10 cellular contexts compared by ENCODE assay signal in genomic region chr12:40691913-40692616, GRCh38. TPM values are rescaled to one million over a fixed set of nuclear protein-coding genes. Genes with fewer than 3 reads are reported as not detected.
A peak's percentile ranks its signal among the peaks of the same experiment; 100 is the strongest.
DNase-seq lines count a peak whose midpoint lies in the region; ATAC-seq, FAIRE-seq and TF ChIP-seq lines count a peak whose summit lies in the region.
"Had no signal": no experiment of that assay in that cellular context is flagged by ENCODE, and none has a peak within 500 bp of the region (broad histone marks: within the 10 kb centered on the region; RNA-seq: fewer than 3 reads in every experiment).

Gene CNTN1, plus strand, starts transcription at chr12:40692439.

- FAIRE-seq in HepG2 (lab: Jason Lieb, UNC), result no peak
- FAIRE-seq in small intestine (lab: Jason Lieb, UNC), result no peak

- H3K27me3 ChIP-seq in right lobe of liver, result peaks cover 0 to 12% of the 10 kb centered on the region in 2 donors
- H3K27me3 ChIP-seq in HepG2 (ENCODE audit: control insufficient read depth in 1 of 2, insufficient read depth in 2 of 2, low read length in 2 of 2), result no peaks in the 10 kb centered on the region
- H3K27me3 ChIP-seq in small intestine (ENCODE audit: control insufficient read depth in 2 of 2, insufficient read depth in 2 of 2, low read length in 2 of 2), result peaks cover 0 to 9% of the 10 kb centered on the region in 2 donors
- H3K27me3 ChIP-seq: BLaER1 treated with 17β-estradiol and CSF1 and Interleukin-3, amounts not matched to agents 10 nM and 100 nM had no signal

- no TSS peak for BruUV-seq in HepG2 (replicated peaks; lab: Mats Ljungman, UMichigan)

- CTCF ChIA-PET in HepG2 (lab: Yijun Ruan, JAX; ENCODE audit: low intra/inter-chr PET ratio, low total read pairs), result no interaction called here

- 7% methylated on average over 10 of the region's 22 CpGs for WGBS in right lobe of liver (ENCODE audit: insufficient coverage, low coverage, low lambda C conversion rate, missing lambda C conversion rate)
- 36% methylated on average over 11 of the region's 22 CpGs for WGBS in HepG2 (ENCODE audit: low lambda C conversion rate)
- 8 to 10% (median 9%) methylated on average over 22 of the region's 22 CpGs for WGBS in small intestine, 3 donors

- no peak within 1 kb of the TSS for H3K4me2 ChIP-seq in HepG2 (ENCODE audit: low read depth, low read length)
- H3K4me2 ChIP-seq: BLaER1 treated with 17β-estradiol and CSF1 and Interleukin-3, amounts not matched to agents 10 nM and 100 nM had no signal

- no peak for TF ChIP-seq RAD21 in HepG2 (CRISPR knock-in tag; IDR thresholded peaks at IDR 0.05)

- ATAC-seq in right lobe of liver (peak in 3 of 4 donors; percentile 22 to 43 (median 26)), HepG2 (no peak), HG03095 (IDR thresholded peaks at IDR 0.05; ENCODE audit: unreplicated experiment) (no peak)

- TF ChIP-seq POLR2A in right lobe of liver (IDR thresholded peaks at IDR 0.05) (no peak), HepG2 (IDR thresholded peaks at IDR 0.05; ENCODE audit: insufficient read depth in 1 of 2, low read depth in 2 of 2, low read length in 2 of 2) (no peak)

- H3K4me3 ChIP-seq in right lobe of liver (peak within 1 kb of the TSS in 2 of 3 donors; percentile 24 to 27), HepG2 (replicated peaks in 1 of 3; ENCODE audit: insufficient read depth in 1 of 3, low read depth in 2 of 3, low read length in 3 of 3) (no peak within 1 kb of the TSS), small intestine (ENCODE audit: low read depth in 1 of 2, low read length in 2 of 2) (no peak within 1 kb of the TSS)
- H3K4me3 ChIP-seq: BLaER1 treated with 17β-estradiol and CSF1 and Interleukin-3, amounts not matched to agents 10 nM and 100 nM had no signal

- POLR2A ChIA-PET in HepG2 (lab: Yijun Ruan, JAX), result no interaction called here

- DNase-seq in right lobe of liver (peak in 2 of 3 donors; percentile 40 to 42), HepG2 (ENCODE audit: low spot score) (no peak), NCI-H1694 (lab: John Stamatoyannopoulos, UW) (peak; percentile 71), caudate nucleus (lab: John Stamatoyannopoulos, UW) (peak in 60 of 61 donors; percentile 9 to 95 (median 76)), iPS-NIHi7 (ENCODE audit: extremely low spot score) (peak; percentile 97), small intestine (peak; percentile 1), NCI-H2107 treated with DMSO at 0.1 percent for 48 hours (lab: John Stamatoyannopoulos, UW; ENCODE audit: unreplicated experiment) (no peak)

- H3K79me2 ChIP-seq in HepG2 (ENCODE audit: insufficient read depth, low read length), result no peaks in the 10 kb centered on the region

- intact Hi-C loops in right lobe of liver (cut with DNase I) (no loop called here), HepG2 (cut with micrococcal nuclease; ENCODE audit: unreplicated experiment) (no loop called here)

- no peak within 1 kb of the TSS for H2AFZ ChIP-seq in HepG2 (ENCODE audit: low read length)

- TF ChIP-seq EP300 in HepG2 (IDR thresholded peaks at IDR 0.05; ENCODE audit: low read depth in 2 of 2, low read length in 2 of 2) (no peak), HepG2 (CRISPR knock-in tag; IDR thresholded peaks at IDR 0.05; ENCODE audit: borderline replicate concordance) (no peak)

- no peak for TF ChIP-seq CTCF in right lobe of liver (IDR thresholded peaks at IDR 0.05)
- no peak for TF ChIP-seq CTCF in HepG2 (CRISPR knock-in tag; IDR thresholded peaks at IDR 0.05)

- H3K9me3 ChIP-seq in right lobe of liver (no peaks in the 10 kb centered on the region), HepG2 (ENCODE audit: low read length) (no peaks in the 10 kb centered on the region), small intestine (ENCODE audit: control insufficient read depth, low read depth) (no peaks in the 10 kb centered on the region)

- in situ Hi-C loops in HepG2 (cut with HindIII; ENCODE audit: extremely low pct_ligation_motif_present, low pct_unique_long_range_greater_than_20kb), result no loop called here

- no peak within 1 kb of the TSS for H3K9ac ChIP-seq in HepG2 (ENCODE audit: insufficient read depth, low read depth, low read length)
- H3K9ac ChIP-seq: BLaER1 treated with 17β-estradiol and CSF1 and Interleukin-3, amounts not matched to agents 10 nM and 100 nM had no signal

- H3K27ac ChIP-seq in right lobe of liver (no peak within 1 kb of the TSS), HepG2 (ENCODE audit: extremely low read length, insufficient read depth, low read length) (no peak within 1 kb of the TSS), caudate nucleus (ENCODE audit: low read depth, low read length) (peak within 1 kb of the TSS; percentile 77), small intestine (ENCODE audit: low read depth in 1 of 2, low read length in 1 of 2) (no peak within 1 kb of the TSS)
- H3K27ac ChIP-seq: BLaER1 treated with 17β-estradiol and CSF1 and Interleukin-3, amounts not matched to agents 10 nM and 100 nM had no signal

- no peaks in the 10 kb centered on the region for H4K20me1 ChIP-seq in HepG2 (ENCODE audit: insufficient read depth, low read length)
- H4K20me1 ChIP-seq: BLaER1 treated with 17β-estradiol and CSF1 and Interleukin-3, amounts not matched to agents 10 nM and 100 nM had no signal

- H3K4me1 ChIP-seq in right lobe of liver, result peaks cover 0 to 7% (median 0%) of the 10 kb centered on the region in 4 donors
- H3K4me1 ChIP-seq in HepG2 (ENCODE audit: insufficient read depth, low read length), result no peaks in the 10 kb centered on the region
- H3K4me1 ChIP-seq in small intestine (ENCODE audit: control insufficient read depth in 2 of 2, insufficient read depth in 1 of 2, low read depth in 1 of 2, low read length in 1 of 2), result no peaks in the 10 kb centered on the region

- H3K36me3 ChIP-seq in right lobe of liver (no peaks in the 10 kb centered on the region), HepG2 (replicated peaks in 1 of 2; ENCODE audit: control insufficient read depth in 1 of 2, insufficient read depth in 2 of 2, low read length in 2 of 2) (no peaks in the 10 kb centered on the region), small intestine (ENCODE audit: control insufficient read depth in 2 of 2, insufficient read depth in 2 of 2, low read length in 2 of 2) (no peaks in the 10 kb centered on the region)
- H3K36me3 ChIP-seq: BLaER1 treated with 17β-estradiol and CSF1 and Interleukin-3, amounts not matched to agents 10 nM and 100 nM had no signal

TF ChIP-seq in HepG2, 621 proteins besides CTCF, POLR2A, EP300 and RAD21:
- TF ChIP-seq ZNF607 (CRISPR knock-in tag; IDR thresholded peaks at IDR 0.05; ENCODE audit: borderline replicate concordance), result no peak
- TF ChIP-seq, protein P1, sequence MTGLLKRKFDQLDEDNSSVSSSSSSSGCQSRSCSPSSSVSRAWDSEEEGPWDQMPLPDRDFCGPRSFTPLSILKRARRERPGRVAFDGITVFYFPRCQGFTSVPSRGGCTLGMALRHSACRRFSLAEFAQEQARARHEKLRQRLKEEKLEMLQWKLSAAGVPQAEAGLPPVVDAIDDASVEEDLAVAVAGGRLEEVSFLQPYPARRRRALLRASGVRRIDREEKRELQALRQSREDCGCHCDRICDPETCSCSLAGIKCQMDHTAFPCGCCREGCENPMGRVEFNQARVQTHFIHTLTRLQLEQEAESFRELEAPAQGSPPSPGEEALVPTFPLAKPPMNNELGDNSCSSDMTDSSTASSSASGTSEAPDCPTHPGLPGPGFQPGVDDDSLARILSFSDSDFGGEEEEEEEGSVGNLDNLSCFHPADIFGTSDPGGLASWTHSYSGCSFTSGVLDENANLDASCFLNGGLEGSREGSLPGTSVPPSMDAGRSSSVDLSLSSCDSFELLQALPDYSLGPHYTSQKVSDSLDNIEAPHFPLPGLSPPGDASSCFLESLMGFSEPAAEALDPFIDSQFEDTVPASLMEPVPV (CRISPR knock-in tag; IDR thresholded peaks at IDR 0.05), result no peak
- no peak for TF ChIP-seq ZKSCAN5 (CRISPR knock-in tag; IDR thresholded peaks at IDR 0.05)
- no peak for TF ChIP-seq KDM5A (IDR thresholded peaks at IDR 0.05; ENCODE audit: borderline replicate concordance, low read length)
- no peak for TF ChIP-seq ZNF263 (CRISPR knock-in tag; IDR thresholded peaks at IDR 0.05)
- TF ChIP-seq NR2F1 (CRISPR knock-in tag; IDR thresholded peaks at IDR 0.05), result no peak
- no peak for TF ChIP-seq SP4 (CRISPR knock-in tag; IDR thresholded peaks at IDR 0.05)
- no peak for TF ChIP-seq ZNF121 (CRISPR knock-in tag; IDR thresholded peaks at IDR 0.05)
- no peak for TF ChIP-seq NCOR1 (IDR thresholded peaks at IDR 0.05; ENCODE audit: borderline replicate concordance, low read length)
- TF ChIP-seq SMC3 (IDR thresholded peaks at IDR 0.05; ENCODE audit: low read length), result no peak
- TF ChIP-seq ZNF558 (CRISPR knock-in tag; IDR thresholded peaks at IDR 0.05; ENCODE audit: borderline replicate concordance), result no peak
- TF ChIP-seq FOXK2 (IDR thresholded peaks at IDR 0.05), result no peak

RNA-seq across cellular contexts. Expression of gene CNTN1, which starts in this region (rescaled TPM):
- total RNA-seq in right lobe of liver (under 1 TPM; 0.09 to 0.66 (median 0.26) TPM), HepG2 (2016; rRNA removed; fragmentation: Illumina TruSeq; extraction: Trizol) (0.07 and 0.29 TPM in 2 replicates)
- total RNA-seq in HepG2 (2016; cell fraction: cytosol; rRNA removed; fragmentation: Illumina TruSeq; extraction: Trizol; ENCODE audit: low read depth), result not detected in 2 replicates
- 0.06 TPM in 1 of 2 replicates, not detected in the other for total RNA-seq in HepG2 (2016; cell fraction: insoluble cytoplasmic fraction; rRNA removed; fragmentation: Illumina TruSeq; extraction: Trizol)
- total RNA-seq in HepG2 (2016; cell fraction: membrane; rRNA removed; fragmentation: Illumina TruSeq; extraction: Trizol), result not detected in 2 replicates
- total RNA-seq in HepG2 (2016; cell fraction: nucleus; rRNA removed; fragmentation: Illumina TruSeq; extraction: Trizol), result not detected in 2 replicates
- polyA plus RNA-seq in HepG2 (2011; rRNA removed) (0.01 TPM in 1 of 2 replicates, not detected in the other), small intestine (1 to 10 TPM in 1 of 3 donors, under 1 TPM in 2; under 0.01 to 1.6 (median 0.88) TPM)
- polyA plus RNA-seq in HepG2 (2011; cell fraction: cytosol; rRNA removed), result not detected in 2 replicates
- polyA plus RNA-seq in HepG2 (2011; cell fraction: nucleus; rRNA removed), result 0.03 TPM in 1 of 2 replicates, not detected in the other
- polyA plus RNA-seq in HepG2 (2012), result not detected in 2 replicates
- not detected in 2 replicates for polyA plus RNA-seq in HepG2 (2016; cell fraction: cytosol; fragmentation: Illumina TruSeq; extraction: Trizol; ENCODE audit: low read depth)
- polyA plus RNA-seq in HepG2 (2016; cell fraction: insoluble cytoplasmic fraction; fragmentation: Illumina TruSeq; extraction: Trizol; ENCODE audit: low read depth), result 0.04 TPM in 1 of 2 replicates, not detected in the other
- polyA plus RNA-seq in HepG2 (2016; cell fraction: membrane; fragmentation: Illumina TruSeq; extraction: Trizol; ENCODE audit: low read depth), result not detected in 2 replicates
- not detected in 2 replicates for polyA plus RNA-seq in HepG2 (2016; cell fraction: nucleus; fragmentation: Illumina TruSeq; extraction: Trizol; ENCODE audit: insufficient read depth, low read depth)
- polyA minus RNA-seq in HepG2 (2011; rRNA and poly(A)+ RNA removed; ENCODE audit: low replicate concordance), result not detected in 2 replicates
- polyA minus RNA-seq in HepG2 (2011; cell fraction: cytosol; rRNA and poly(A)+ RNA removed), result not detected in 2 replicates
- not detected in 2 replicates for polyA minus RNA-seq in HepG2 (2011; cell fraction: nucleus; rRNA and poly(A)+ RNA removed)
- total RNA-seq: T-helper 2 cell treated with Interferon-gamma antibody and Interleukin-4, amounts not matched to agents 100 ng/mL and 5 ng/mL, for 36 hours had no signal

Comparison
In these comparisons a context has a peak if more than half of its experiments do, and no peak if none do; other contexts are left out.
1. Peak in DNase-seq, ATAC-seq and H3K4me3 ChIP-seq in right lobe of liver; RNA of the gene not detected or under 1 TPM.
2. DNase-seq: peak in NCI-H1694 (single experiment), caudate nucleus (60 of 61), iPS-NIHi7 (single experiment) and small intestine (single experiment); none in HepG2 (single experiment) and NCI-H2107 treated with DMSO at 0.1 percent for 48 hours (single experiment).